ENCODE assay signal across 17 cellular contexts in genomic region chr2:177075254-177075653, GRCh38.
A peak's percentile ranks its signal among the peaks of the same experiment; 100 is the strongest.
DNase-seq lines count a peak whose midpoint lies in the region; TF ChIP-seq lines count a peak whose summit lies in the region.
"Had no signal": no experiment of that assay in that cellular context is flagged by ENCODE, and none has a peak within 500 bp of the region (broad histone marks: within the 10 kb centered on the region; RNA-seq: fewer than 3 reads in every experiment).

No MANE protein-coding gene starts in this region.

- no peak overlapping the region for H3K4me3 Mint-ChIP-seq in HFFc6
- H3K4me3 Mint-ChIP-seq in activated T-helper 1 cell treated with anti-CD3 and anti-CD28 coated beads, Interleukin-12 subunit alpha, Interleukin-12 subunit beta, Interleukin-2, Interleukin-4 antibody, amounts not matched to agents 30 ng/mL and 10 ng/mL and 1 ng/mL, durations not matched to agents 14 hours and 24 hours and 36 hours: no peak overlapping the region
- H3K4me3 Mint-ChIP-seq: CD4-positive, alpha-beta T cell had no signal

- peaks cover 3% of the 10 kb centered on the region; the same call in 1 of the 2 replicates for H3K27me3 Mint-ChIP-seq in HFFc6 (ENCODE audit: insufficient read depth)
- H3K27me3 Mint-ChIP-seq in activated T-helper 1 cell treated with anti-CD3 and anti-CD28 coated beads, Interleukin-12 subunit alpha, Interleukin-12 subunit beta, Interleukin-2, Interleukin-4 antibody, amounts not matched to agents 30 ng/mL and 10 ng/mL and 1 ng/mL, durations not matched to agents 14 hours and 24 hours and 36 hours (ENCODE audit: insufficient read depth): peaks cover 17% of the 10 kb centered on the region

- H3K9me3 Mint-ChIP-seq in HFFc6: no peaks in the 10 kb centered on the region
- no peaks in the 10 kb centered on the region for H3K9me3 Mint-ChIP-seq in activated T-helper 1 cell treated with anti-CD3 and anti-CD28 coated beads, Interleukin-12 subunit alpha, Interleukin-12 subunit beta, Interleukin-2, Interleukin-4 antibody, amounts not matched to agents 30 ng/mL and 10 ng/mL and 1 ng/mL, durations not matched to agents 14 hours and 24 hours and 36 hours
- H3K9me3 Mint-ChIP-seq: CD4-positive, alpha-beta T cell had no signal

- no peaks in the 10 kb centered on the region for H3K36me3 Mint-ChIP-seq in HFFc6 (ENCODE audit: low read depth)
- no peaks in the 10 kb centered on the region for H3K36me3 Mint-ChIP-seq in activated T-helper 1 cell treated with anti-CD3 and anti-CD28 coated beads, Interleukin-12 subunit alpha, Interleukin-12 subunit beta, Interleukin-2, Interleukin-4 antibody, amounts not matched to agents 30 ng/mL and 10 ng/mL and 1 ng/mL, durations not matched to agents 14 hours and 24 hours and 36 hours (ENCODE audit: low read depth)

- H3K4me1 Mint-ChIP-seq in HFFc6 (ENCODE audit: low read depth): no peaks in the 10 kb centered on the region
- H3K4me1 Mint-ChIP-seq in activated T-helper 1 cell treated with anti-CD3 and anti-CD28 coated beads, Interleukin-12 subunit alpha, Interleukin-12 subunit beta, Interleukin-2, Interleukin-4 antibody, amounts not matched to agents 30 ng/mL and 10 ng/mL and 1 ng/mL, durations not matched to agents 14 hours and 24 hours and 36 hours (ENCODE audit: low read depth): no peaks in the 10 kb centered on the region

- TF ChIP-seq CTCF in HFFc6 (IDR thresholded peaks at IDR 0.05) (no peak), fibroblast of mammary gland (conservative IDR thresholded peaks at IDR 0.05; ENCODE audit: control insufficient read depth, insufficient read depth, low read depth, low read length) (no peak)

- intact Hi-C loops in activated T-helper 1 cell treated with anti-CD3 and anti-CD28 coated beads, Interleukin-12 subunit alpha, Interleukin-12 subunit beta, Interleukin-2, Interleukin-4 antibody, amounts not matched to agents 30 ng/mL and 10 ng/mL and 1 ng/mL, durations not matched to agents 14 hours and 24 hours and 36 hours (cut with micrococcal nuclease): no loop called here

- DNase-seq in A172 (ENCODE audit: low spot score) (peak; percentile 42), HFFc6 (peak; percentile 16), NOMO-1 (lab: John Stamatoyannopoulos, UW; ENCODE audit: unreplicated experiment in 2 of 2) (peak; percentile 52 to 81), fibroblast of mammary gland (ENCODE audit: low read depth) (peak; percentile 8), amniotic stem cell (lab: John Stamatoyannopoulos, UW) (no peak), HK-2 (ENCODE audit: unreplicated experiment) (no peak), medulla oblongata (ENCODE audit: extremely low spot score) (no peak)
- DNase-seq in activated T-helper 1 cell treated with anti-CD3 and anti-CD28 coated beads, Interleukin-12 subunit alpha, Interleukin-12 subunit beta, Interleukin-2, Interleukin-4 antibody, amounts not matched to agents 30 ng/mL and 10 ng/mL and 1 ng/mL, durations not matched to agents 14 hours and 24 hours and 36 hours (ENCODE audit: low spot score): no peak
- DNase-seq: Caco-2; CD4-positive, alpha-beta T cell; IMR-90; NCI-H1105; NCI-H1694; NCI-H2081 treated with DMSO at 0.1 percent for 48 hours; NCI-H748 treated with DMSO at 0.1 percent for 48 hours; NK-92 treated with Interleukin-12 subunit alpha and Interleukin-12 subunit beta, amount 100 ng/mL, for 24 hours; PC-9 had no signal

- no peak overlapping the region for H3K4me3 ChIP-seq in fibroblast of mammary gland (ENCODE audit: control insufficient read depth, low read depth, low read length)
- H3K4me3 ChIP-seq: PC-9 had no signal

- H3K27ac Mint-ChIP-seq in HFFc6: no peak overlapping the region
- no peak overlapping the region for H3K27ac Mint-ChIP-seq in activated T-helper 1 cell treated with anti-CD3 and anti-CD28 coated beads, Interleukin-12 subunit alpha, Interleukin-12 subunit beta, Interleukin-2, Interleukin-4 antibody, amounts not matched to agents 30 ng/mL and 10 ng/mL and 1 ng/mL, durations not matched to agents 14 hours and 24 hours and 36 hours
- H3K27ac Mint-ChIP-seq: CD4-positive, alpha-beta T cell had no signal

Comparison
In these comparisons a context has a peak if more than half of its experiments do, and no peak if none do; other contexts are left out.
1. DNase-seq: peak in A172 (single experiment), HFFc6 (single experiment), NOMO-1 (2 of 2) and fibroblast of mammary gland (single experiment); none in activated T-helper 1 cell treated with anti-CD3 and anti-CD28 coated beads, Interleukin-12 subunit alpha, Interleukin-12 subunit beta, Interleukin-2, Interleukin-4 antibody, amounts not matched to agents 30 ng/mL and 10 ng/mL and 1 ng/mL, durations not matched to agents 14 hours and 24 hours and 36 hours (single experiment), amniotic stem cell (single experiment), HK-2 (single experiment) and medulla oblongata (single experiment).